8 cellular contexts compared by ENCODE assay signal in genomic region chr18:10851824-10852225, GRCh38.
DNase-seq lines count a peak whose midpoint lies in the region; ATAC-seq and TF ChIP-seq lines count a peak whose summit lies in the region.

No MANE protein-coding gene starts in this region.

- peak; percentile 97 for TF ChIP-seq CTCF in OCI-LY7 (conservative IDR thresholded peaks at IDR 0.05; ENCODE audit: low read length)
- peak; percentile 81 for TF ChIP-seq CTCF in endothelial cell (IDR thresholded peaks at IDR 0.05; ENCODE audit: unreplicated experiment)
- TF ChIP-seq CTCF in nephron progenitor cell (IDR thresholded peaks at IDR 0.05) = peak; percentile 86

- no peak for ATAC-seq in GM18868 (IDR thresholded peaks at IDR 0.05; ENCODE audit: unreplicated experiment)

- no peaks in the 10 kb centered on the region for H3K9me3 ChIP-seq in OCI-LY7 (ENCODE audit: low read length)

- H3K27me3 Mint-ChIP-seq in endothelial cell (ENCODE audit: unreplicated experiment) (no peaks in the 10 kb centered on the region), nephron progenitor cell (ENCODE audit: low read depth, poor library complexity) (peaks cover 5% of the 10 kb centered on the region)
- H3K27me3 Mint-ChIP-seq in activated T-cell treated with anti-CD3 and anti-CD28 coated beads, Interleukin-2, amount 50 U/mL, for 24 hours = peaks cover 11% of the 10 kb centered on the region

- no peaks in the 10 kb centered on the region for H4K20me1 ChIP-seq in OCI-LY7 (ENCODE audit: insufficient read depth, low read length)

- no peak overlapping the region for H3K4me3 ChIP-seq in OCI-LY7 (ENCODE audit: low read depth, low read length, poor library complexity, severe bottlenecking)

- H3K79me2 ChIP-seq in OCI-LY7 (ENCODE audit: insufficient read depth, low read depth, low read length) = no peaks in the 10 kb centered on the region

- H3K36me3 Mint-ChIP-seq in endothelial cell (ENCODE audit: low read depth, unreplicated experiment) (no peaks in the 10 kb centered on the region), nephron progenitor cell (ENCODE audit: low read depth) (no peaks in the 10 kb centered on the region)
- no peaks in the 10 kb centered on the region for H3K36me3 Mint-ChIP-seq in activated T-cell treated with anti-CD3 and anti-CD28 coated beads, Interleukin-2, amount 50 U/mL, for 24 hours (ENCODE audit: low read depth)

- no peaks in the 10 kb centered on the region for H3K36me3 ChIP-seq in OCI-LY7 (ENCODE audit: insufficient read depth, low read length)

- H3K9me2 ChIP-seq in OCI-LY7 (ENCODE audit: insufficient read depth, low read length) = no peaks in the 10 kb centered on the region

- intact Hi-C loops in OCI-LY7 (cut with micrococcal nuclease; ENCODE audit: unreplicated experiment) = loop anchor here (1.0 to 10.0 kb wide), 6 partner anchors 65 to 663 kb away; no protein-coding TSS in a partner anchor

- H3K27ac Mint-ChIP-seq in endothelial cell (ENCODE audit: unreplicated experiment) (no peak overlapping the region), nephron progenitor cell (no peak overlapping the region)
- H3K27ac Mint-ChIP-seq in activated T-cell treated with anti-CD3 and anti-CD28 coated beads, Interleukin-2, amount 50 U/mL, for 24 hours = no peak overlapping the region

- CTCF ChIA-PET in OCI-LY7 (lab: Charles Lee; ENCODE audit: unreplicated experiment) = interaction anchor here (1.3 to 2.9 kb wide), 3 partner anchors 66 to 302 kb away, joined by 3 to 26 read pairs (median 8); no protein-coding TSS in a partner anchor

- DNase-seq in DMS53 treated with DMSO at 0.1 percent for 48 hours (lab: John Stamatoyannopoulos, UW; ENCODE audit: unreplicated experiment) (peak; percentile 71), HT1080 (ENCODE audit: low read depth) (peak; percentile 29), OCI-LY7 (ENCODE audit: low spot score) (peak; percentile 80), endothelial cell (ENCODE audit: low spot score) (no peak), nephron progenitor cell (no peak), NK-92 (lab: John Stamatoyannopoulos, UW; ENCODE audit: unreplicated experiment) (no peak)
- no peak for DNase-seq in activated T-cell treated with anti-CD3 and anti-CD28 coated beads, Interleukin-2, amount 50 U/mL, for 24 hours

- POLR2A ChIA-PET in OCI-LY7 (lab: Charles Lee) = interaction anchor here (0.5 to 3.5 kb wide), 12 partner anchors 9 to 725 kb away, joined by 3 to 16 read pairs (median 5); no protein-coding TSS in a partner anchor

- no peaks in the 10 kb centered on the region for H3K9me3 Mint-ChIP-seq in endothelial cell (ENCODE audit: unreplicated experiment)
- H3K9me3 Mint-ChIP-seq in nephron progenitor cell = no peaks in the 10 kb centered on the region
- H3K9me3 Mint-ChIP-seq in activated T-cell treated with anti-CD3 and anti-CD28 coated beads, Interleukin-2, amount 50 U/mL, for 24 hours = no peaks in the 10 kb centered on the region

- H3K27ac ChIP-seq in OCI-LY7 (ENCODE audit: low read depth, low read length, poor library complexity, severe bottlenecking) = peak overlapping the region; percentile 0

- peaks cover 25% of the 10 kb centered on the region for H3K4me1 ChIP-seq in OCI-LY7 (ENCODE audit: insufficient read depth, low read length, poor library complexity, severe bottlenecking)

- no TSS peak for BruUV-seq in OCI-LY7 (replicated peaks; lab: Mats Ljungman, UMichigan)

- peak overlapping the region; percentile 21; the same call in 1 of the 2 replicates for H3K4me2 ChIP-seq in OCI-LY7 (ENCODE audit: low read length)

- H3K4me3 Mint-ChIP-seq in endothelial cell (ENCODE audit: unreplicated experiment) (no peak overlapping the region), nephron progenitor cell (no peak overlapping the region)
- no peak overlapping the region for H3K4me3 Mint-ChIP-seq in activated T-cell treated with anti-CD3 and anti-CD28 coated beads, Interleukin-2, amount 50 U/mL, for 24 hours

- no peaks in the 10 kb centered on the region for H3K4me1 Mint-ChIP-seq in endothelial cell (ENCODE audit: unreplicated experiment)
- H3K4me1 Mint-ChIP-seq in nephron progenitor cell = peaks cover 30% of the 10 kb centered on the region
- H3K4me1 Mint-ChIP-seq in activated T-cell treated with anti-CD3 and anti-CD28 coated beads, Interleukin-2, amount 50 U/mL, for 24 hours (ENCODE audit: low read depth) = no peaks in the 10 kb centered on the region

- peak overlapping the region; percentile 63; the same call in 1 of the 2 replicates for H2AFZ ChIP-seq in OCI-LY7 (ENCODE audit: low read length)

Comparison
In these comparisons a context has a peak if more than half of its experiments do, and no peak if none do; other contexts are left out.
1. DNase-seq: peak in DMS53 treated with DMSO at 0.1 percent for 48 hours (single experiment), HT1080 (single experiment) and OCI-LY7 (single experiment); none in endothelial cell (single experiment), nephron progenitor cell (single experiment), NK-92 (single experiment) and activated T-cell treated with anti-CD3 and anti-CD28 coated beads, Interleukin-2, amount 50 U/mL, for 24 hours (single experiment).
2. Peak in every context shown above with its lines, with median percentiles within 50 percentile points of each other: CTCF ChIP-seq.